In genomic region chr13:75636339-75637095, GRCh38 we compare ENCODE assay signal across 8 cellular contexts. TPM values are rescaled to one million over a fixed set of nuclear protein-coding genes. Genes with fewer than 3 reads are reported as not detected.
A peak's percentile ranks its signal among the peaks of the same experiment; 100 is the strongest.
DNase-seq lines count a peak whose midpoint lies in the region; ATAC-seq and TF ChIP-seq lines count a peak whose summit lies in the region.

No MANE protein-coding gene starts in this region.

- peaks cover 12% of the 10 kb centered on the region for H3K4me1 Mint-ChIP-seq in activated T-cell treated with anti-CD3 and anti-CD28 coated beads, Interleukin-2, amount 50 U/mL, for 4 hours (ENCODE audit: low read depth)
- peaks cover 6% of the 10 kb centered on the region for H3K4me1 Mint-ChIP-seq in neural crest cell

- TF ChIP-seq POLR2A in GM18526 (IDR thresholded peaks at IDR 0.05; ENCODE audit: extremely low read depth, insufficient read length) = peak; percentile 14
- peak in 2 of 4 donors; percentile 16 to 34 for TF ChIP-seq POLR2A in upper lobe of left lung (IDR thresholded peaks at IDR 0.05)

- H3K9me3 Mint-ChIP-seq in activated T-cell treated with anti-CD3 and anti-CD28 coated beads, Interleukin-2, amount 50 U/mL, for 4 hours = no peaks in the 10 kb centered on the region
- H3K9me3 Mint-ChIP-seq in neural crest cell = no peaks in the 10 kb centered on the region

- H3K27ac Mint-ChIP-seq in neural crest cell (ENCODE audit: unreplicated experiment) = no peak overlapping the region

- H3K27me3 Mint-ChIP-seq in activated T-cell treated with anti-CD3 and anti-CD28 coated beads, Interleukin-2, amount 50 U/mL, for 4 hours (ENCODE audit: low read depth) = peaks cover 6% of the 10 kb centered on the region
- peaks cover 60% of the 10 kb centered on the region for H3K27me3 Mint-ChIP-seq in neural crest cell (ENCODE audit: low read depth)

- peak; percentile 44 for ATAC-seq in HG03025 (IDR thresholded peaks at IDR 0.05; ENCODE audit: low FRiP score, unreplicated experiment)
- peak; percentile 63 to 64 for ATAC-seq in activated T-cell treated with anti-CD3 and anti-CD28 coated beads, Interleukin-2, amount 50 U/mL, for 4 hours
- ATAC-seq in upper lobe of left lung (ENCODE audit: low FRiP score in 2 of 2) = peak; percentile 57 to 61

- no peaks in the 10 kb centered on the region for H3K9me3 ChIP-seq in upper lobe of left lung

- no peak for TF ChIP-seq EP300 in upper lobe of left lung (IDR thresholded peaks at IDR 0.05)

- peaks cover 12 to 29% (median 17%) of the 10 kb centered on the region in 4 donors for H3K4me1 ChIP-seq in upper lobe of left lung

- no peak for TF ChIP-seq CTCF in fibroblast of pulmonary artery (IDR thresholded peaks at IDR 0.05; ENCODE audit: low read length, missing control alignments)
- no peak for TF ChIP-seq CTCF in neural crest cell (conservative IDR thresholded peaks at IDR 0.05)
- TF ChIP-seq CTCF in upper lobe of left lung (IDR thresholded peaks at IDR 0.05) = no peak

- H3K4me3 ChIP-seq in fibroblast of pulmonary artery (replicated peaks; ENCODE audit: low read depth, low read length) (peak overlapping the region; percentile 85), upper lobe of left lung (peak overlapping the region; percentile 57 to 87 (median 76))

- H3K27ac ChIP-seq in upper lobe of left lung = peak overlapping the region; percentile 68 to 87 (median 79)

- peaks cover 0 to 9% (median 0%) of the 10 kb centered on the region in 4 donors for H3K27me3 ChIP-seq in upper lobe of left lung

- DNase-seq in A172 (ENCODE audit: low spot score) (peak; percentile 28), NOMO-1 treated with DMSO at 0.1 percent for 48 hours (lab: John Stamatoyannopoulos, UW; ENCODE audit: unreplicated experiment) (peak; percentile 47), fibroblast of pulmonary artery (ENCODE audit: low read depth) (peak; percentile 47), neural crest cell (ENCODE audit: low read depth, low spot score) (no peak), upper lobe of left lung (peak; percentile 27 to 85)
- peak; percentile 25 for DNase-seq in activated T-cell treated with anti-CD3 and anti-CD28 coated beads, Interleukin-2, amount 50 U/mL, for 4 hours

- no peaks in the 10 kb centered on the region for H3K36me3 ChIP-seq in upper lobe of left lung

- WGBS in upper lobe of left lung, 2 donors = 2% methylated on average over 35 of the region's 69 CpGs; no CpG with 5 or more reads in 1 of the 2 donors

- H3K4me3 Mint-ChIP-seq in activated T-cell treated with anti-CD3 and anti-CD28 coated beads, Interleukin-2, amount 50 U/mL, for 4 hours = peak overlapping the region; percentile 77
- H3K4me3 Mint-ChIP-seq in neural crest cell = peak overlapping the region; percentile 66

- peaks cover 2% of the 10 kb centered on the region for H3K36me3 Mint-ChIP-seq in activated T-cell treated with anti-CD3 and anti-CD28 coated beads, Interleukin-2, amount 50 U/mL, for 4 hours (ENCODE audit: insufficient read depth)
- no peaks in the 10 kb centered on the region for H3K36me3 Mint-ChIP-seq in neural crest cell (ENCODE audit: low read depth)

RNA-seq across cellular contexts. Expression of gene LMO7, which starts 0.4 kb away (rescaled TPM):
- total RNA-seq in A172 (2014; rRNA removed; shearing (Covaris generic)) = 155 and 215 TPM in 2 replicates
- 1 to 10 TPM; 4.2 to 5.9 (median 4.3) TPM for total RNA-seq in activated T-cell treated with anti-CD3 and anti-CD28 coated beads, Interleukin-2, amount 50 U/mL, for 4 hours
- total RNA-seq in neural crest cell (3.5 and 4.8 TPM in 2 replicates), upper lobe of left lung (1,000 to 10,000 TPM in 1 of 6 donors, 100 to 1,000 TPM in 5; 327 to 1,155 (median 811) TPM)

Comparison
In these comparisons a context has a peak if more than half of its experiments do, and no peak if none do; other contexts are left out.
1. RNA of gene LMO7, which starts 0.4 kb away (total RNA-seq): 327 to 1,155 TPM in upper lobe of left lung and 155 to 215 TPM in A172; 3.5 to 4.8 TPM in neural crest cell and 4.2 to 5.9 TPM in activated T-cell treated with anti-CD3 and anti-CD28 coated beads, Interleukin-2, amount 50 U/mL, for 4 hours; every median in the first group is over 10 times any median in the second.
2. Peak in every context shown above with its lines, with median percentiles within 50 percentile points of each other: ATAC-seq.